ENCODE assay signal across 1 cellular context in the genomic region with DNA sequence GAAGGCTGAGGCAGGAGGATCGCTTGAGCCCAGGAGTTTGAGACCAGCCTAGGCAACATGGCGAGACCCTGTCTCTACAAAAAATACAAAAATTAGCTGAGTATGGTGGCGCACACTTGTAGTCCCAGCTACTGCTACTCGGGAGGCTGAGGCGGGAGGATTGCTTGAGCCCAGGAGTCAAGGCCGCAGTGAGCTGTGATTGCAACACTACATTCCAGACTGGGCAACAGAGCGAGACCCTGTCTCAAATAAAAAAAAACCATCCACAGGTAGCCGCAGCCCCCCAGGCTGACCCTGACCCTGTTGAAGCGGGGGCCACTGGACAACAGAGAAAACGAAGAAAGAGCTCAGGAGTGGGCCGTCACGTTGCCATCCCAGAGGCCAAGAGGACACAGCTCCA.
TF ChIP-seq lines count a peak whose summit lies in the region.

No MANE protein-coding gene starts in this region.

TF ChIP-seq in neural cell, 6 proteins besides CTCF, POLR2A, EP300 and RAD21 (continued from another document):
- TF ChIP-seq REST (IDR thresholded peaks at IDR 0.05; ENCODE audit: borderline replicate concordance): no peak
